16 cellular contexts compared by ENCODE assay signal in genomic region chr15:100022426-100022825, GRCh38.
DNase-seq lines count a peak whose midpoint lies in the region; ATAC-seq and TF ChIP-seq lines count a peak whose summit lies in the region.
"Had no signal": no experiment of that assay in that cellular context is flagged by ENCODE, and none has a peak within 500 bp of the region (broad histone marks: within the 10 kb centered on the region; RNA-seq: fewer than 3 reads in every experiment).

No MANE protein-coding gene starts in this region.

- H3K9me3 ChIP-seq in right atrium auricular region (peaks cover 0 to 3% of the 10 kb centered on the region in 2 donors), endodermal cell (ENCODE audit: control insufficient read depth, low read length) (peaks cover 3% of the 10 kb centered on the region)

- intact Hi-C loops in Right ventricle myocardium superior (cut with DNase I) = no loop called here

- ATAC-seq in Right ventricle myocardium superior (ENCODE audit: poor library complexity) (peak; percentile 26), left lobe of liver (peak; percentile 74)
- no peak for ATAC-seq in activated CD4-positive, CD25-positive, alpha-beta regulatory T cell treated with anti-CD3 and anti-CD28 coated beads, Interleukin-2, amount 50 U/mL, for 24 hours
- ATAC-seq in activated naive CD8-positive, alpha-beta T cell treated with anti-CD3 and anti-CD28 coated beads, Interleukin-2, amount 50 U/mL, for 24 hours = no peak

- H3K27ac Mint-ChIP-seq in endodermal cell = no peak overlapping the region
- H3K27ac Mint-ChIP-seq in activated naive CD8-positive, alpha-beta T cell treated with anti-CD3 and anti-CD28 coated beads, Interleukin-2, amount 50 U/mL, for 24 hours = no peak overlapping the region
- H3K27ac Mint-ChIP-seq: B cell; CD4-positive, alpha-beta T cell; H9 had no signal

- peaks cover 19% of the 10 kb centered on the region for H3K4me1 Mint-ChIP-seq in endodermal cell
- no peaks in the 10 kb centered on the region for H3K4me1 Mint-ChIP-seq in activated naive CD8-positive, alpha-beta T cell treated with anti-CD3 and anti-CD28 coated beads, Interleukin-2, amount 50 U/mL, for 24 hours
- H3K4me1 Mint-ChIP-seq: B cell had no signal

- TF ChIP-seq CTCF in right atrium auricular region (IDR thresholded peaks at IDR 0.05) (no peak), endodermal cell (conservative IDR thresholded peaks at IDR 0.05) (no peak)

- H3K9ac ChIP-seq in endodermal cell (ENCODE audit: extremely low read depth, low read length, poor library complexity, severe bottlenecking) = no peak overlapping the region

- no peak for DNase-seq in Right ventricle myocardium superior
- DNase-seq in right atrium auricular region (ENCODE audit: low spot score) = no peak
- DNase-seq in endodermal cell = peak; percentile 15
- no peak for DNase-seq in left lobe of liver (ENCODE audit: low spot score)
- DNase-seq in ureter (ENCODE audit: low spot score) = peak; percentile 29
- DNase-seq in HCEC 1CT = no peak
- DNase-seq in activated naive CD8-positive, alpha-beta T cell treated with anti-CD3 and anti-CD28 coated beads, Interleukin-2, amount 50 U/mL, for 24 hours = no peak
- DNase-seq: 8988T; C1 segment of cervical spinal cord; CD4-positive, alpha-beta T cell; DND-41; GDM1; GOT3; H9 had no signal

- no peak overlapping the region for H3K4me3 Mint-ChIP-seq in endodermal cell
- H3K4me3 Mint-ChIP-seq in activated naive CD8-positive, alpha-beta T cell treated with anti-CD3 and anti-CD28 coated beads, Interleukin-2, amount 50 U/mL, for 24 hours = no peak overlapping the region
- H3K4me3 Mint-ChIP-seq: B cell; CD4-positive, alpha-beta T cell; H9 had no signal

- H3K4me3 ChIP-seq in right atrium auricular region (no peak overlapping the region), endodermal cell (ENCODE audit: low read length) (no peak overlapping the region)

- H3K36me3 ChIP-seq in right atrium auricular region (no peaks in the 10 kb centered on the region), endodermal cell (ENCODE audit: control insufficient read depth, insufficient read depth, low read length) (no peaks in the 10 kb centered on the region)

- H3K9me3 Mint-ChIP-seq in endodermal cell = peaks cover 7% of the 10 kb centered on the region
- peaks cover 8% of the 10 kb centered on the region for H3K9me3 Mint-ChIP-seq in activated naive CD8-positive, alpha-beta T cell treated with anti-CD3 and anti-CD28 coated beads, Interleukin-2, amount 50 U/mL, for 24 hours

- H3K27me3 Mint-ChIP-seq in endodermal cell (ENCODE audit: insufficient read depth) = no peaks in the 10 kb centered on the region
- H3K27me3 Mint-ChIP-seq in activated naive CD8-positive, alpha-beta T cell treated with anti-CD3 and anti-CD28 coated beads, Interleukin-2, amount 50 U/mL, for 24 hours = no peaks in the 10 kb centered on the region
- H3K27me3 Mint-ChIP-seq: CD4-positive, alpha-beta T cell had no signal

- H3K27ac ChIP-seq in right atrium auricular region (no peak overlapping the region), endodermal cell (ENCODE audit: low read depth, low read length) (no peak overlapping the region)

- H3K4me1 ChIP-seq in right atrium auricular region (peaks cover 0 to 21% of the 10 kb centered on the region in 2 donors), endodermal cell (ENCODE audit: control insufficient read depth, insufficient read depth, low read length) (peaks cover 4% of the 10 kb centered on the region)

- no peaks in the 10 kb centered on the region for H3K27me3 ChIP-seq in right atrium auricular region
- H3K27me3 ChIP-seq in endodermal cell (ENCODE audit: control insufficient read depth, insufficient read depth, low read length, poor library complexity, severe bottlenecking) = no peaks in the 10 kb centered on the region

- 92 to 94% methylated on average over 4 of the region's 5 CpGs for WGBS in endodermal cell (ENCODE audit: insufficient coverage in 1 of 2, insufficient read length in 1 of 2), 2 experiments

- peaks cover 1% of the 10 kb centered on the region for H3K36me3 Mint-ChIP-seq in endodermal cell (ENCODE audit: low read depth)
- H3K36me3 Mint-ChIP-seq in activated naive CD8-positive, alpha-beta T cell treated with anti-CD3 and anti-CD28 coated beads, Interleukin-2, amount 50 U/mL, for 24 hours (ENCODE audit: low read depth) = peaks cover under 1% of the 10 kb centered on the region

Comparison
In these comparisons a context has a peak if more than half of its experiments do, and no peak if none do; other contexts are left out.
1. ATAC-seq: peak in Right ventricle myocardium superior (single experiment) and left lobe of liver (single experiment); none in activated CD4-positive, CD25-positive, alpha-beta regulatory T cell treated with anti-CD3 and anti-CD28 coated beads, Interleukin-2, amount 50 U/mL, for 24 hours (0 of 2) and activated naive CD8-positive, alpha-beta T cell treated with anti-CD3 and anti-CD28 coated beads, Interleukin-2, amount 50 U/mL, for 24 hours (single experiment).
2. DNase-seq: peak in endodermal cell (single experiment) and ureter (single experiment); none in Right ventricle myocardium superior (single experiment), right atrium auricular region (single experiment), left lobe of liver (single experiment), HCEC 1CT (single experiment) and activated naive CD8-positive, alpha-beta T cell treated with anti-CD3 and anti-CD28 coated beads, Interleukin-2, amount 50 U/mL, for 24 hours (single experiment).